10 cellular contexts compared by ENCODE assay signal in genomic region chr3:45906681-45907220, GRCh38. TPM values are rescaled to one million over a fixed set of nuclear protein-coding genes. Genes with fewer than 3 reads are reported as not detected.
DNase-seq lines count a peak whose midpoint lies in the region; ATAC-seq and TF ChIP-seq lines count a peak whose summit lies in the region.
"Had no signal": no experiment of that assay in that cellular context is flagged by ENCODE, and none has a peak within 500 bp of the region (broad histone marks: within the 10 kb centered on the region; RNA-seq: fewer than 3 reads in every experiment).

No MANE protein-coding gene starts in this region.

- H3K9me3 Mint-ChIP-seq in endodermal cell, result no peaks in the 10 kb centered on the region

- no peak overlapping the region for H3K4me2 ChIP-seq in osteoblast (ENCODE audit: insufficient read depth, low read length)

- H3K79me2 ChIP-seq in osteoblast (ENCODE audit: insufficient read depth, low read length), result no peaks in the 10 kb centered on the region

- H4K20me1 ChIP-seq in osteoblast (ENCODE audit: insufficient read depth, low read length), result no peaks in the 10 kb centered on the region

- peak; percentile 77 for DNase-seq in GM03348 (ENCODE audit: low spot score)
- no peak for DNase-seq in LNCaP clone FGC (ENCODE audit: low read depth)
- DNase-seq in endodermal cell, result peak; percentile 81
- DNase-seq in osteoblast (ENCODE audit: insufficient read length, low spot score, missing footprints), result peak; percentile 91
- DNase-seq in activated effector memory CD4-positive, alpha-beta T cell treated with anti-CD3 and anti-CD28 coated beads, Interleukin-2, amount 50 U/mL, for 16 hours, result no peak
- no peak for DNase-seq in SHP77 treated with DMSO at 0.1 percent for 48 hours (lab: John Stamatoyannopoulos, UW)
- no peak for DNase-seq in NCI-H1105 treated with DMSO at 0.1 percent for 48 hours (lab: John Stamatoyannopoulos, UW)

- ATAC-seq in GM21360 (IDR thresholded peaks at IDR 0.05; ENCODE audit: unreplicated experiment), result no peak

- H3K9me3 ChIP-seq in endodermal cell (ENCODE audit: control insufficient read depth, low read length) (no peaks in the 10 kb centered on the region), osteoblast (ENCODE audit: low read depth, low read length) (no peaks in the 10 kb centered on the region)

- no peak overlapping the region for H3K4me3 Mint-ChIP-seq in endodermal cell

- no peak overlapping the region for H2AFZ ChIP-seq in osteoblast (ENCODE audit: low read length)

- H3K4me3 ChIP-seq in LNCaP clone FGC (ENCODE audit: low read depth, low read length) (no peak overlapping the region), endodermal cell (ENCODE audit: low read length) (no peak overlapping the region), osteoblast (ENCODE audit: insufficient read depth, low read length) (no peak overlapping the region)

- 63 to 67% methylated on average over 6 of the region's 6 CpGs for WGBS in endodermal cell (ENCODE audit: insufficient coverage in 1 of 2, insufficient read length in 1 of 2), 2 experiments

- peak; percentile 52 for TF ChIP-seq CTCF in LNCaP clone FGC (IDR thresholded peaks at IDR 0.05; ENCODE audit: control insufficient read depth, extremely low read depth, insufficient read depth)
- peak; percentile 79 for TF ChIP-seq CTCF in endodermal cell (conservative IDR thresholded peaks at IDR 0.05)
- peak; percentile 60 for TF ChIP-seq CTCF in osteoblast (IDR thresholded peaks at IDR 0.05; ENCODE audit: extremely low read depth, low read depth, low read length)

- no peaks in the 10 kb centered on the region for H3K27me3 ChIP-seq in endodermal cell (ENCODE audit: control insufficient read depth, insufficient read depth, low read length, poor library complexity, severe bottlenecking)
- peaks cover 14% of the 10 kb centered on the region for H3K27me3 ChIP-seq in osteoblast (ENCODE audit: insufficient read depth, low read length)

- H3K4me1 Mint-ChIP-seq in endodermal cell, result no peaks in the 10 kb centered on the region

- no peak overlapping the region for H3K27ac Mint-ChIP-seq in endodermal cell

- H3K9ac ChIP-seq in endodermal cell (ENCODE audit: extremely low read depth, low read length, poor library complexity, severe bottlenecking), result no peak overlapping the region

- H3K4me1 ChIP-seq in endodermal cell (ENCODE audit: control insufficient read depth, insufficient read depth, low read length), result no peaks in the 10 kb centered on the region
- peaks cover 21% of the 10 kb centered on the region for H3K4me1 ChIP-seq in osteoblast (ENCODE audit: insufficient read depth, low read length)

- H3K36me3 ChIP-seq in endodermal cell (ENCODE audit: control insufficient read depth, insufficient read depth, low read length) (no peaks in the 10 kb centered on the region), osteoblast (ENCODE audit: insufficient read depth, low read length) (no peaks in the 10 kb centered on the region)

- H3K36me3 Mint-ChIP-seq in endodermal cell (ENCODE audit: low read depth), result no peaks in the 10 kb centered on the region

- H3K27ac ChIP-seq in endodermal cell (ENCODE audit: low read depth, low read length) (no peak overlapping the region), osteoblast (ENCODE audit: low read depth, low read length) (no peak overlapping the region)
- H3K27ac ChIP-seq: HL-60 had no signal

- H3K27me3 Mint-ChIP-seq in endodermal cell (ENCODE audit: insufficient read depth), result peaks cover 9% of the 10 kb centered on the region

RNA-seq across cellular contexts. Expression of gene CCR9, which starts 20.4 kb away (rescaled TPM):
- total RNA-seq in endodermal cell (not detected), osteoblast (not detected in 2 replicates)
- polyA plus RNA-seq in endodermal cell (2013, experiment 1 of 2), result not detected
- not detected for polyA plus RNA-seq in endodermal cell (2013, experiment 2 of 2)
- total RNA-seq: T-helper 1 cell treated with Interleukin-12 subunit alpha and Interleukin-12 subunit beta and Interleukin-4 antibody, amounts not matched to agents 30 ng/mL and 1 ng/mL, for 36 hours had no signal

RNA-seq across cellular contexts. Expression of gene CXCR6, which starts 36.5 kb away (rescaled TPM):
- not detected for total RNA-seq in endodermal cell
- not detected for polyA plus RNA-seq in endodermal cell (2013, experiment 1 of 2)
- not detected for polyA plus RNA-seq in endodermal cell (2013, experiment 2 of 2)
- not detected in 2 replicates for total RNA-seq in osteoblast

Comparison
In these comparisons a context has a peak if more than half of its experiments do, and no peak if none do; other contexts are left out.
1. DNase-seq: peak in GM03348 (single experiment), endodermal cell (single experiment) and osteoblast (single experiment); none in LNCaP clone FGC (single experiment), activated effector memory CD4-positive, alpha-beta T cell treated with anti-CD3 and anti-CD28 coated beads, Interleukin-2, amount 50 U/mL, for 16 hours (single experiment), SHP77 treated with DMSO at 0.1 percent for 48 hours (single experiment) and NCI-H1105 treated with DMSO at 0.1 percent for 48 hours (single experiment).
2. Peak in every context shown above with its lines, with median percentiles within 50 percentile points of each other: CTCF ChIP-seq.